In genomic region chr10:35396560-35397434, GRCh38 we compare ENCODE assay signal across 30 cellular contexts.
DNase-seq lines count a peak whose midpoint lies in the region; ATAC-seq, FAIRE-seq and TF ChIP-seq lines count a peak whose summit lies in the region.
"Had no signal": no experiment of that assay in that cellular context is flagged by ENCODE, and none has a peak within 500 bp of the region (broad histone marks: within the 10 kb centered on the region; RNA-seq: fewer than 3 reads in every experiment).

No MANE protein-coding gene starts in this region.

- H3K27ac ChIP-seq in HepG2 (ENCODE audit: extremely low read length, insufficient read depth, low read length), result peak overlapping the region; percentile 77
- H3K27ac ChIP-seq in right lobe of liver, result no peak overlapping the region
- H3K27ac ChIP-seq in mesendoderm (ENCODE audit: low read depth, low read length), result no peak overlapping the region
- H3K27ac ChIP-seq in substantia nigra (ENCODE audit: low read depth, low read length, poor library complexity, severe bottlenecking), result peak overlapping the region; percentile 11
- H3K27ac ChIP-seq: Peyer's patch had no signal

- intact Hi-C loops in HepG2 (cut with micrococcal nuclease; ENCODE audit: unreplicated experiment) (no loop called here), right lobe of liver (cut with DNase I) (no loop called here)

- BruUV-seq in HepG2 (replicated peaks; lab: Mats Ljungman, UMichigan), result no TSS peak

- TF ChIP-seq POLR2A in HepG2 (IDR thresholded peaks at IDR 0.05; ENCODE audit: insufficient read depth in 1 of 2, low read depth in 2 of 2, low read length in 2 of 2) (no peak), right lobe of liver (IDR thresholded peaks at IDR 0.05) (no peak), erythroblast (IDR thresholded peaks at IDR 0.05; ENCODE audit: low read length) (no peak)

- no peak overlapping the region for H3K23ac ChIP-seq in mesendoderm (ENCODE audit: low read length)

- H2BK15ac ChIP-seq in mesendoderm (replicated peaks; ENCODE audit: low read depth), result no peak overlapping the region

- H4K8ac ChIP-seq in mesendoderm (ENCODE audit: low read depth, low read length), result no peak overlapping the region

- H3K9me3 Mint-ChIP-seq in activated T-helper 17 cell treated with anti-CD3 and anti-CD28 coated beads, Interleukin-2, amount 50 U/mL, for 72 hours, result no peaks in the 10 kb centered on the region

- peak; percentile 30 for FAIRE-seq in HepG2 (lab: Jason Lieb, UNC)
- FAIRE-seq: bronchial epithelial cell, colon, GM19239, small intestine had no signal

- ATAC-seq in HepG2, result peak; percentile 89
- no peak for ATAC-seq in right lobe of liver
- ATAC-seq in activated T-helper 17 cell treated with anti-CD3 and anti-CD28 coated beads, Interleukin-2, amount 50 U/mL, for 72 hours (replicated peaks), result no peak

- no peak overlapping the region for H2BK120ac ChIP-seq in mesendoderm (ENCODE audit: low read depth, low read length)

- H3K27me3 ChIP-seq in HepG2 (ENCODE audit: control insufficient read depth in 1 of 2, insufficient read depth in 2 of 2, low read length in 2 of 2), result no peaks in the 10 kb centered on the region
- H3K27me3 ChIP-seq in right lobe of liver, result no peaks in the 10 kb centered on the region
- no peaks in the 10 kb centered on the region for H3K27me3 ChIP-seq in mesendoderm (ENCODE audit: insufficient read depth, low read length, poor library complexity)
- H3K27me3 ChIP-seq: Peyer's patch, upper lobe of left lung had no signal

- no peak overlapping the region for H3K4ac ChIP-seq in mesendoderm (ENCODE audit: low read depth, low read length)

- TF ChIP-seq CTCF in HepG2 (CRISPR knock-in tag; IDR thresholded peaks at IDR 0.05), result no peak
- no peak for TF ChIP-seq CTCF in right lobe of liver (IDR thresholded peaks at IDR 0.05)

- whole genome bisulfite sequencing in HepG2 (ENCODE audit: low lambda C conversion rate), result 26% methylated on average over 8 of the region's 12 CpGs
- WGBS in right lobe of liver (ENCODE audit: insufficient coverage, low coverage, low lambda C conversion rate, missing lambda C conversion rate), result 83% methylated on average over 4 of the region's 12 CpGs
- WGBS in mesendoderm (ENCODE audit: extremely low coverage, insufficient coverage, low lambda C conversion rate), result no CpG with 5 or more reads among the region's 12 CpGs

- H3K79me1 ChIP-seq in mesendoderm (ENCODE audit: low read length), result peaks cover 39% of the 10 kb centered on the region

- no peak overlapping the region for H4K5ac ChIP-seq in mesendoderm (ENCODE audit: low read length)

- peak overlapping the region; percentile 71 for H3K4me2 ChIP-seq in HepG2 (ENCODE audit: low read depth, low read length)
- H3K4me2 ChIP-seq in mesendoderm (ENCODE audit: low read length), result no peak overlapping the region

- no peak overlapping the region for H3K18ac ChIP-seq in mesendoderm (ENCODE audit: low read length)

- CTCF ChIA-PET in HepG2 (lab: Yijun Ruan, JAX; ENCODE audit: low intra/inter-chr PET ratio, low total read pairs), result no interaction called here

- peaks cover 3% of the 10 kb centered on the region for H4K20me1 ChIP-seq in HepG2 (ENCODE audit: insufficient read depth, low read length)

- POLR2A ChIA-PET in HepG2 (lab: Yijun Ruan, JAX), result no interaction called here

- H3K27ac Mint-ChIP-seq in activated T-helper 17 cell treated with anti-CD3 and anti-CD28 coated beads, Interleukin-2, amount 50 U/mL, for 72 hours, result peak overlapping the region; percentile 22
- H3K27ac Mint-ChIP-seq: activated naive CD4-positive, alpha-beta T cell treated with anti-CD3 and anti-CD28 coated beads, Interleukin-2, amount 10 ng/mL, durations not matched to agents 7 days and 5 days; activated T-helper 1 cell treated with anti-CD3 and anti-CD28 coated beads, Interleukin-12 subunit alpha, Interleukin-12 subunit beta, Interleukin-2, Interleukin-4 antibody, amounts not matched to agents 30 ng/mL and 10 ng/mL and 1 ng/mL, durations not matched to agents 14 hours and 24 hours and 36 hours had no signal

- H2BK5ac ChIP-seq in mesendoderm (ENCODE audit: low read length), result no peak overlapping the region

- H3K56ac ChIP-seq in mesendoderm (ENCODE audit: low read length), result peak overlapping the region; percentile 1

- H3K79me2 ChIP-seq in HepG2 (ENCODE audit: insufficient read depth, low read length), result peaks cover 96% of the 10 kb centered on the region
- H3K79me2 ChIP-seq in mesendoderm (ENCODE audit: control insufficient read depth, insufficient read depth, low read length), result peaks cover 61% of the 10 kb centered on the region

- H3K4me1 Mint-ChIP-seq in activated T-helper 17 cell treated with anti-CD3 and anti-CD28 coated beads, Interleukin-2, amount 50 U/mL, for 72 hours, result peaks cover 36% of the 10 kb centered on the region

- no peak overlapping the region for H2AFZ ChIP-seq in HepG2 (ENCODE audit: low read length)

- H3K36me3 ChIP-seq in HepG2 (replicated peaks in 1 of 2; ENCODE audit: control insufficient read depth in 1 of 2, insufficient read depth in 2 of 2, low read length in 2 of 2) (no peaks in the 10 kb centered on the region), right lobe of liver (no peaks in the 10 kb centered on the region), mesendoderm (ENCODE audit: control insufficient read depth, insufficient read depth, low read length) (no peaks in the 10 kb centered on the region)
- H3K36me3 ChIP-seq: HAP-1, Peyer's patch, upper lobe of left lung had no signal

- H3K4me1 ChIP-seq in HepG2 (ENCODE audit: insufficient read depth, low read length) (peaks cover 82% of the 10 kb centered on the region), right lobe of liver (peaks cover 0 to 33% (median 10%) of the 10 kb centered on the region in 4 donors), mesendoderm (ENCODE audit: control insufficient read depth, low read depth, low read length) (peaks cover 49% of the 10 kb centered on the region)

- DNase-seq in HepG2 (ENCODE audit: low spot score), result peak; percentile 41
- DNase-seq in right lobe of liver, result no peak
- DNase-seq in mesendoderm, result no peak
- no peak for DNase-seq in substantia nigra (lab: John Stamatoyannopoulos, UW)
- no peak for DNase-seq in erythroblast (lab: John Stamatoyannopoulos, UW)
- DNase-seq in activated CD4-positive, CD25-positive, alpha-beta regulatory T cell (lab: John Stamatoyannopoulos, UW), result no peak
- no peak for DNase-seq in NCI-H1930 (lab: John Stamatoyannopoulos, UW)
- DNase-seq: ACHN; activated CD4-positive, alpha-beta T cell treated with anti-CD3 and anti-CD28 coated beads, Interleukin-2, amount 50 U/mL, for 4 hours; activated CD8-positive, alpha-beta memory T cell treated with anti-CD3 and anti-CD28 coated beads, Interleukin-2, amount 50 U/mL, for 4 hours; activated naive CD4-positive, alpha-beta T cell treated with anti-CD3 and anti-CD28 coated beads, Interleukin-2, amount 10 ng/mL, durations not matched to agents 7 days and 5 days; amygdala; Caco-2; DND-41; effector CD4-positive, alpha-beta T cell; KG1; mammary epithelial cell; MM.1S; NCI-H1436 treated with DMSO at 0.1 percent for 48 hours; NCI-H526 treated with DMSO at 0.1 percent for 48 hours; occipital lobe; Peyer's patch; small intestine; upper lobe of left lung had no signal

- H3K4me3 Mint-ChIP-seq in activated T-helper 17 cell treated with anti-CD3 and anti-CD28 coated beads, Interleukin-2, amount 50 U/mL, for 72 hours, result no peak overlapping the region
- H3K4me3 Mint-ChIP-seq: activated naive CD4-positive, alpha-beta T cell treated with anti-CD3 and anti-CD28 coated beads, Interleukin-2, amount 10 ng/mL, durations not matched to agents 7 days and 5 days; activated T-helper 1 cell treated with anti-CD3 and anti-CD28 coated beads, Interleukin-12 subunit alpha, Interleukin-12 subunit beta, Interleukin-2, Interleukin-4 antibody, amounts not matched to agents 30 ng/mL and 10 ng/mL and 1 ng/mL, durations not matched to agents 14 hours and 24 hours and 36 hours had no signal

- H3K9me3 ChIP-seq in HepG2 (ENCODE audit: low read length) (no peaks in the 10 kb centered on the region), right lobe of liver (no peaks in the 10 kb centered on the region)
- H3K9me3 ChIP-seq: HAP-1, Peyer's patch, upper lobe of left lung had no signal

- in situ Hi-C loops in HepG2 (cut with HindIII; ENCODE audit: extremely low pct_ligation_motif_present, low pct_unique_long_range_greater_than_20kb), result no loop called here

- no peak overlapping the region for H2AK5ac ChIP-seq in mesendoderm (ENCODE audit: low read length)

- H3K36me3 Mint-ChIP-seq in activated T-helper 17 cell treated with anti-CD3 and anti-CD28 coated beads, Interleukin-2, amount 50 U/mL, for 72 hours (ENCODE audit: low read depth), result no peaks in the 10 kb centered on the region
- H3K36me3 Mint-ChIP-seq: activated naive CD4-positive, alpha-beta T cell treated with anti-CD3 and anti-CD28 coated beads, Interleukin-2, amount 10 ng/mL, durations not matched to agents 7 days and 5 days had no signal

- TF ChIP-seq EP300 in HepG2 (IDR thresholded peaks at IDR 0.05; ENCODE audit: low read depth in 2 of 2, low read length in 2 of 2) (no peak), HepG2 (CRISPR knock-in tag; IDR thresholded peaks at IDR 0.05; ENCODE audit: borderline replicate concordance) (no peak)

- H3K27me3 Mint-ChIP-seq in activated T-helper 17 cell treated with anti-CD3 and anti-CD28 coated beads, Interleukin-2, amount 50 U/mL, for 72 hours, result no peaks in the 10 kb centered on the region
- H3K27me3 Mint-ChIP-seq: activated naive CD4-positive, alpha-beta T cell treated with anti-CD3 and anti-CD28 coated beads, Interleukin-2, amount 10 ng/mL, durations not matched to agents 7 days and 5 days had no signal

- H3K9ac ChIP-seq in HepG2 (ENCODE audit: insufficient read depth, low read depth, low read length) (peak overlapping the region; percentile 61), mesendoderm (ENCODE audit: low read length) (no peak overlapping the region)

- no peak for TF ChIP-seq RAD21 in HepG2 (CRISPR knock-in tag; IDR thresholded peaks at IDR 0.05)

- H3K4me3 ChIP-seq in HepG2 (replicated peaks in 1 of 3; ENCODE audit: insufficient read depth in 1 of 3, low read depth in 2 of 3, low read length in 3 of 3) (peak overlapping the region in 1 of 3 experiments; percentile 29; a peak in 1 of 6 replicates), right lobe of liver (no peak overlapping the region), mesendoderm (ENCODE audit: low read length) (no peak overlapping the region)
- H3K4me3 ChIP-seq: HAP-1, Peyer's patch, upper lobe of left lung had no signal

TF ChIP-seq in HepG2, 621 proteins besides CTCF, POLR2A, EP300 and RAD21 (continues in another document):
- TF ChIP-seq JDP2 (CRISPR knock-in tag; IDR thresholded peaks at IDR 0.05; ENCODE audit: borderline replicate concordance) (no peak), SPEN (CRISPR knock-in tag; IDR thresholded peaks at IDR 0.05; ENCODE audit: low read depth) (no peak), ZNF331 (CRISPR knock-in tag; IDR thresholded peaks at IDR 0.05) (peak; percentile 16; the same call in 1 of the 2 replicates), NRL (CRISPR knock-in tag; IDR thresholded peaks at IDR 0.05; ENCODE audit: borderline replicate concordance) (peak; percentile 36; the same call in 1 of the 2 replicates), BORCS8-MEF2B (CRISPR knock-in tag; IDR thresholded peaks at IDR 0.05) (peak; percentile 54; the same call in 1 of the 2 replicates), ZEB1 (IDR thresholded peaks at IDR 0.05; ENCODE audit: insufficient replicate concordance, low read depth) (peak; percentile 31), ZNF644 (CRISPR knock-in tag; IDR thresholded peaks at IDR 0.05; ENCODE audit: low read depth) (no peak), TSC22D2 (CRISPR knock-in tag; IDR thresholded peaks at IDR 0.05; ENCODE audit: borderline replicate concordance) (no peak)

Comparison
In these comparisons a context has a peak if more than half of its experiments do, and no peak if none do; other contexts are left out.
1. H3K27ac ChIP-seq: peak in HepG2 (single experiment) and substantia nigra (single experiment); none in right lobe of liver (0 of 3) and mesendoderm (single experiment).